1 cellular context compared by ENCODE assay signal in the genomic region with DNA sequence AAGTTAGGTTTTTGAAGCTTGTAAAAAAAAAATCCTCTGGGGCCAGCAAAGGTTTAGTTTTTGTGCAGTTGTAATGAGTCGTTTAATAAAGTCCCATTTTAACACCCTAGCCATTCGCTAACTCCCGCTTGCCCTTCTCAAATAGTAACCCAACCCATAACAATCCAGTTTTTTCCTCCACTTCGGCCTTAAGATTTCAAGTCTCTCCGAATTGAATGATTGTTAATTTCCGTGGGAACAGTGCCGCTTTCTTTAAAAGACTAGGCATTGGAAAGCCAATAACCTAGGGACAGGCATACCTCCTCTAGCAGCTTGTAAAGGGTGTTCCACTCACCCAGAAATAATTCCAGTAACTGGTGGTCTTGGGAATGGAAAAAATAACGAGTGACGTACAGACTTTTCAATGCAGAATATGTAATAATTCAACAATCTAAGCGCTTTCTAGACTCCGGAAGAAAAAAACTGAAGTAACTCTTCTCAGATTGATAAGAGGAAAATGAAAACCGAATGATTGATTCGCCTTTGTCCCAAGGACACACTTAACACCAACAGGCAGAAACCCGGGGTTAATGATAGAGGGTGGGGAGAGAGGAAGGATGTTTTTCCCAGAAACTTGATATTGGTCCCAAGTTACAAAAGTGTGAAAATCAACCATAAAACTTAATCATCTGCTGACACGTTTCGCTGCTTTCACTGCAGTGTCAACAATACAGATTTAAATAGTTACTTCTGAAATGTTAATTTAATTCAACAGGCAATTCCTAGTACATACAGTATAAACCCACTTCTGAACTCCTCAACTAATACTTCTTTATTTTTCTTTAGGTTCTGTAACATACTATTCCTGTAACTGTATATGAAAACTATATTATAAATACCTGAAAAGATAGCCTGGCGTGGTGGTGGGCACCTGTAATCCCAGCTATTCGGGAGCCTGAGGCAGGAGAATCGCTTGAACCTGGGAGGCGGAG.
TF ChIP-seq lines count a peak whose summit lies in the region.

No MANE protein-coding gene starts in this region.

TF ChIP-seq in H1, 55 proteins besides CTCF, POLR2A, EP300 and RAD21:
- TF ChIP-seq, protein P1, sequence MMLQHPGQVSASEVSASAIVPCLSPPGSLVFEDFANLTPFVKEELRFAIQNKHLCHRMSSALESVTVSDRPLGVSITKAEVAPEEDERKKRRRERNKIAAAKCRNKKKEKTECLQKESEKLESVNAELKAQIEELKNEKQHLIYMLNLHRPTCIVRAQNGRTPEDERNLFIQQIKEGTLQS (IDR thresholded peaks at IDR 0.05; ENCODE audit: insufficient read depth, low read depth, low read length), result no peak
- TF ChIP-seq TAF1 (IDR thresholded peaks at IDR 0.05; ENCODE audit: low read depth, low read length) (no peak), RXRA (IDR thresholded peaks at IDR 0.05; ENCODE audit: insufficient read depth, low read depth, low read length) (no peak), ASH2L (IDR thresholded peaks at IDR 0.05; ENCODE audit: low read length) (no peak)
